26 cellular contexts compared by ENCODE assay signal in the genomic region with DNA sequence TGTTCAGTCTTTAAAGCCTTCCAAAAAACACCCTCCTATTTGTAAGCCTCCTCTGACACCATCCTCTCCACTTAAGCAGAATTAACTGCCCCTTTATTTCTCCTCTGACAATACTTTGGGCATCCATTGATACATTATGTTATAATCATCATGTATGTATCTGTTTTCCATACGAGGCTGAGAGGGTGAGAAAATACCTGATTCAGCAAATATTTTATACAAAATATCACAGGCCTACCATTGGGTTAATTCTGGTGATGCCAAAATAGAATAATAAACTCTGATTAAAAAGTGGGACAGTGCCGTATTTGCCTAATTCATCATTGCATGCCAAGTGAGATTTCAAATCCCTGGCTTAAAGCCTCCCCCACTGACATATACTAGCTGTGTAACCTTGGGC.
"Had no signal": no experiment of that assay in that cellular context is flagged by ENCODE, and none has a peak within 500 bp of the region (broad histone marks: within the 10 kb centered on the region; RNA-seq: fewer than 3 reads in every experiment).

No MANE protein-coding gene starts in this region.

- DNase-seq: heart left ventricle; left ventricle myocardium inferior; midbrain; mucosa of descending colon; naive thymus-derived CD4-positive, alpha-beta T cell; occipital lobe; stimulated activated CD4-positive, alpha-beta T cell treated with anti-CD3 and anti-CD28 coated beads, Interleukin-12 subunit alpha, Interleukin-12 subunit beta, amount 100 ng/mL, for 4 hours; stimulated activated CD4-positive, alpha-beta T cell treated with anti-CD3 and anti-CD28 coated beads, Interleukin-15, amount 100 ng/mL, for 24 hours; stimulated activated CD4-positive, alpha-beta T cell treated with anti-CD3 and anti-CD28 coated beads, Interleukin-2, amount 100 ng/mL, for 24 hours; stimulated activated CD4-positive, alpha-beta T cell treated with anti-CD3 and anti-CD28 coated beads, Interleukin-4, amount 100 ng/mL, for 1 hour; stimulated activated naive B cell treated with anti-CD40 and anti-IgM and Interleukin-4, amounts not matched to agents 10 μg/mL and 1 μg/mL and 100 μg/mL, for 72 hours; stimulated activated naive CD8-positive, alpha-beta T cell treated with anti-CD3 and anti-CD28 coated beads, Interleukin-15, Interleukin-2, amounts not matched to agents 100 U/mL and 50 U/mL, for 24 hours; stomach; testis; thyroid gland; trophoblast cell; upper lobe of right lung had no signal

- ATAC-seq: heart left ventricle; naive thymus-derived CD4-positive, alpha-beta T cell; natural killer cell treated with Interleukin-12 subunit alpha and Interleukin-12 subunit beta and Interleukin-15 and Interleukin-18, amount 100 ng/mL, for 72 hours; stimulated activated naive B cell treated with anti-CD40 and anti-IgM and Interleukin-4, amounts not matched to agents 10 μg/mL and 1 μg/mL and 100 μg/mL, for 72 hours; stimulated activated naive CD8-positive, alpha-beta T cell treated with anti-CD3 and anti-CD28 coated beads, Interleukin-15, Interleukin-2, amounts not matched to agents 100 U/mL and 50 U/mL, for 24 hours; upper lobe of right lung had no signal

- H3K79me2 ChIP-seq: hepatocyte, parathyroid adenoma had no signal

- H3K27me3 ChIP-seq: heart left ventricle, hepatocyte, neural progenitor cell, neutrophil, right atrium auricular region, stomach, testis, thyroid gland, upper lobe of right lung had no signal

- H3K27ac ChIP-seq: heart left ventricle, hepatocyte, left ventricle myocardium inferior, neural progenitor cell, neutrophil, parathyroid adenoma, right atrium auricular region, skin epidermis, stomach, testis, thyroid gland, upper lobe of right lung had no signal

- H3K9ac ChIP-seq: neural progenitor cell, parathyroid adenoma had no signal

- H3K4me2 ChIP-seq: hepatocyte, neural progenitor cell had no signal

- FAIRE-seq: urothelium cell line had no signal

- H3K9me3 ChIP-seq: heart left ventricle, left ventricle myocardium inferior, mucosa of descending colon, neutrophil, right atrium auricular region, stomach, testis, thyroid gland, upper lobe of right lung had no signal

- H3K36me3 ChIP-seq: left ventricle myocardium inferior, neural progenitor cell, neutrophil, right atrium auricular region, thyroid gland, upper lobe of right lung had no signal

- H2AFZ ChIP-seq: hepatocyte, neural progenitor cell, parathyroid adenoma had no signal

- H3K4me1 ChIP-seq: neural progenitor cell, parathyroid adenoma, right atrium auricular region, stomach, testis, upper lobe of right lung had no signal

- H3K4me3 ChIP-seq: heart left ventricle, hepatocyte, left ventricle myocardium inferior, lung, mucosa of descending colon, neural progenitor cell, right atrium auricular region, skin epidermis, stomach, testis, thyroid gland, upper lobe of right lung had no signal
